In the genomic region with DNA sequence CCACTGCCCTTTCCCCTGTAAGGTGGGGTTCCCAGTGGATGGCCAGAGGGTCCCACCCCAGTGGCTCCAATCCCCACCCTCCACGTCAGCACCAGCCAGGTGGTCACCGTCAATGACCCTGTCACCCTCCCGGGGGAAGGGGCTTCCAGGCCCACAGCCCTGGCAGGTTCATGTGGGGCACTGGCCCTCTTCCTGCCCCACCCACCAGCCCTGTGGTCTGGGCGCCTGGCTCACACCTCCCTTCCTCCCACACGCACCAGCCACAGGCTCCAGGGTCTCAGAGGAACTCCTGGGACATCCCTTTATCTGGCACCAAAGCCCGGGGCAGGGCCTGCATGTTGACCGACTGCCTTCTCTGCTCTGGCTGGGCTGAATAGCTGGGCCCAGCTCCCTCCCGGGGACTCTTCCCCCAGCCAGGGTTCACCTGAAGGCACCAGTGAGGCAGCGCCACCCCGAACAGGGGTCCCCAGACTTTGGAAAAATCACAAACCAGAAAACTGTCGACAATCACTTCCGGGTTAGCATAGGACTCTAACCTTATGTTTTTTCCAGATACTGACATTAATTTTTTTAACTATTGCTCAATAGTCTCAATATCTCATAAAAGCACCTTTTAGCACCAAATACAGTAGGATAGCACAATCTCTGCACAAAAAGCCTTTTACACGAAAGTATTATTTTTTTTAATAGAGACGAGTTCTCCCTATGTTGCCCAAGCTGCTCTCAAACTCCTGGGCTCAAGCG, we compare ENCODE assay signal across 17 cellular contexts.
"Had no signal": no experiment of that assay in that cellular context is flagged by ENCODE, and none has a peak within 500 bp of the region (broad histone marks: within the 10 kb centered on the region; RNA-seq: fewer than 3 reads in every experiment).

No MANE protein-coding gene starts in this region.

- DNase-seq: activated CD4-positive, CD25-positive, alpha-beta regulatory T cell treated with anti-CD3 and anti-CD28 coated beads, Interleukin-2, amount 50 U/mL, for 72 hours; activated naive CD4-positive, alpha-beta T cell treated with anti-CD3 and anti-CD28 coated beads, Interleukin-2, amount 10 ng/mL, durations not matched to agents 7 days and 5 days; erythroblast; heart right ventricle; left cardiac atrium; lower lobe of right lung; ovary; stimulated activated CD4-positive, alpha-beta T cell treated with anti-CD3 and anti-CD28 coated beads, Interleukin-12 subunit alpha, Interleukin-12 subunit beta, amount 100 ng/mL, for 4 hours; stimulated activated CD4-positive, alpha-beta T cell treated with anti-CD3 and anti-CD28 coated beads, Interleukin-2, amount 100 ng/mL, for 24 hours; T-helper 9 cell; tibial artery; uterus had no signal

- ATAC-seq: gastroesophageal sphincter, left cardiac atrium had no signal

- H3K4me3 ChIP-seq: ascending aorta, breast epithelium, gastroesophageal sphincter, heart right ventricle, lower lobe of right lung, ovary, tibial artery, uterus had no signal

- H3K4me1 Mint-ChIP-seq: mesothelial cell of epicardium had no signal

- H3K9me3 ChIP-seq: ovary had no signal

- H3K36me3 ChIP-seq: ascending aorta, breast epithelium, gastroesophageal sphincter, heart right ventricle, lower lobe of right lung, ovary, tibial artery, uterus had no signal

- H3K4me1 ChIP-seq: ascending aorta, breast epithelium, lower lobe of right lung, tibial artery, uterus had no signal

- H3K4me3 Mint-ChIP-seq: activated naive CD4-positive, alpha-beta T cell treated with anti-CD3 and anti-CD28 coated beads, Interleukin-2, amount 10 ng/mL, durations not matched to agents 7 days and 5 days; mesothelial cell of epicardium; neural crest cell had no signal

- H3K27ac Mint-ChIP-seq: mesothelial cell of epicardium had no signal

- H3K27ac ChIP-seq: ascending aorta, breast epithelium, gastroesophageal sphincter, heart right ventricle, lower lobe of right lung, ovary, tibial artery, uterus had no signal

- H3K27me3 ChIP-seq: ovary, uterus had no signal
